In the genomic region with DNA sequence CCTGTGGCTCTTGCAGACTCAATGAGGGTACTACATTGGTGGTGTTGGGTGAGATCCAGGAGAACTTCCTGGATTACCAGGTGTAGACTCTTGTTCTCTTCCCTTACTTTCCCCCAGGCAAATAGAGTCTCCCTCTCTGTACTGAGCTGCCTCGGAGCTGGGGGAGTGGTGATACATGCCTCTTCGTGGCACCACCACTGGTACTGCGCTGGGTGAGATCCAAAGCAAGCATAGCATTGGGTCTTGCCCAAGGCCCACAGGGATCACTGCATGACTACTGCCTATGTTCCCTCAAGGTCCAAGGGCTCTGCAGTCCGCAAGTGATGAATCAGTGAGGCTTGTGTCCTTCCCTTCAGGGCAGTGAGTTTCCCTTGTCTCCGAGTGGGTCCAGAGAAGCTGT, we compare ENCODE assay signal across 23 cellular contexts.
"Had no signal": no experiment of that assay in that cellular context is flagged by ENCODE, and none has a peak within 500 bp of the region (broad histone marks: within the 10 kb centered on the region; RNA-seq: fewer than 3 reads in every experiment).

No MANE protein-coding gene starts in this region.

- DNase-seq: dermis blood vessel endothelial cell; dorsolateral prefrontal cortex; effector CD4-positive, alpha-beta T cell; effector memory CD4-positive, alpha-beta T cell; foreskin keratinocyte; heart left ventricle; hypothalamus; immature natural killer cell; left cardiac atrium; left ventricle myocardium superior; lower lobe of right lung; mesenchymal stem cell; mucosa of descending colon; naive B cell; naive thymus-derived CD8-positive, alpha-beta T cell had no signal

- H3K4me1 ChIP-seq: esophagus muscularis mucosa, foreskin keratinocyte, gastroesophageal sphincter, heart left ventricle, left lung, lower lobe of right lung had no signal

- H3K27me3 ChIP-seq: dorsolateral prefrontal cortex, esophagus muscularis mucosa, foreskin keratinocyte, gastroesophageal sphincter, heart left ventricle, hepatocyte, left lung had no signal

- H3K9me3 ChIP-seq: esophagus muscularis mucosa, gastroesophageal sphincter, heart left ventricle, left lung, lower lobe of right lung, mucosa of descending colon had no signal

- FAIRE-seq: endothelial cell of umbilical vein, frontal cortex, keratinocyte had no signal

- H3K4me3 ChIP-seq: coronary artery, dorsolateral prefrontal cortex, esophagus muscularis mucosa, gastroesophageal sphincter, heart left ventricle, hepatocyte, left lung, lower lobe of right lung, mucosa of descending colon had no signal
